ENCODE assay signal across 16 cellular contexts in the genomic region with DNA sequence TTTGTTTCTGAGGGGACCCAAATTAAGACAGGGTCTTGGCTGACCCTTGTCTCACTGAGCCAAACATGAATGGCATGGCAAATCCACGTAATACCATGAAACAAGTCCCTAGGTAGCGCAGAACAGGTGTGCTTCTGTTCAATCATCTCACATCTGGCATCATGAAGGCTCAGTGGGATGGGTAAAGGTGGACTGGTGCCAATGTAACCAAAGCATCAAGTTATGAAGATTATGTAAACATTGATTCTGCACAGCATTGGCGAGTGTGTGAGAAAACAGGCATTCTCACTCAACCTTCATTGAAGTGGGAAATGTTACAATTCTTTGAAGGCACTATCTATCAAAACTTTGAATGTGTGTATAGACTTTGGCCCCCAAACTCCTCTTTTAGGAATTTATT. TPM values are rescaled to one million over a fixed set of nuclear protein-coding genes. Genes with fewer than 3 reads are reported as not detected.
DNase-seq lines count a peak whose midpoint lies in the region; TF ChIP-seq lines count a peak whose summit lies in the region.
"Had no signal": no experiment of that assay in that cellular context is flagged by ENCODE, and none has a peak within 500 bp of the region (broad histone marks: within the 10 kb centered on the region; RNA-seq: fewer than 3 reads in every experiment).

No MANE protein-coding gene starts in this region.

- H3K9me3 Mint-ChIP-seq in MCF 10A (ENCODE audit: unreplicated experiment): no peaks in the 10 kb centered on the region
- H3K9me3 Mint-ChIP-seq: activated B cell treated with CpG ODN at 0.5 μM for 24 hours; activated T-cell treated with anti-CD3 and anti-CD28 coated beads, Interleukin-2, amount 50 U/mL, for 4 hours; stimulated activated naive B cell treated with anti-CD40 and anti-IgM and Interleukin-4, amounts not matched to agents 10 μg/mL and 1 μg/mL and 100 μg/mL, for 72 hours had no signal

- no peaks in the 10 kb centered on the region for H3K27me3 Mint-ChIP-seq in MCF 10A (ENCODE audit: insufficient read depth, unreplicated experiment)

- TF ChIP-seq CTCF in MCF 10A (IDR thresholded peaks at IDR 0.05; ENCODE audit: unreplicated experiment) (no peak), breast epithelium (IDR thresholded peaks at IDR 0.05) (no peak), fibroblast of lung (conservative IDR thresholded peaks at IDR 0.05 in 1 of 2, IDR thresholded peaks at IDR 0.05 in 1 of 2; ENCODE audit: low read depth in 1 of 2, low read length in 2 of 2) (no peak), GM13976 (IDR thresholded peaks at IDR 0.05; ENCODE audit: borderline replicate concordance, control extremely low read depth, extremely low read depth, insufficient read depth, missing control alignments) (no peak)

- no peaks in the 10 kb centered on the region for H3K4me1 ChIP-seq in breast epithelium
- H3K4me1 ChIP-seq in fibroblast of lung (ENCODE audit: control insufficient read depth, extremely low read depth, insufficient read depth, low read length): peaks cover 24% of the 10 kb centered on the region
- H3K4me1 ChIP-seq: HAP-1 had no signal

- H2AFZ ChIP-seq in fibroblast of lung (ENCODE audit: low read length): no peak overlapping the region

- DNase-seq in MCF 10A (ENCODE audit: unreplicated experiment) (peak; percentile 94), breast epithelium (ENCODE audit: low spot score in 2 of 2) (no peak), NCI-H748 treated with DMSO at 0.1 percent for 48 hours (lab: John Stamatoyannopoulos, UW) (peak; percentile 74), fibroblast of lung (ENCODE audit: low read depth in 2 of 2) (peak in 1 of 2 donors; percentile 20), ecto neural progenitor cell (ENCODE audit: low spot score) (no peak), NCI-H1436 (lab: John Stamatoyannopoulos, UW) (no peak), C1 segment of cervical spinal cord (lab: John Stamatoyannopoulos, UW) (no peak), GM13976 (ENCODE audit: low spot score) (no peak)
- DNase-seq: activated B cell treated with CpG ODN at 0.5 μM for 24 hours; activated T-cell treated with anti-CD3 and anti-CD28 coated beads, Interleukin-2, amount 50 U/mL, for 4 hours; NCI-H446 treated with DMSO at 0.1 percent for 48 hours; stimulated activated CD4-positive, alpha-beta T cell treated with anti-CD3 and anti-CD28 coated beads, Interleukin-2, amount 100 ng/mL, for 48 hours; stimulated activated naive B cell treated with anti-CD40 and anti-IgM and Interleukin-4, amounts not matched to agents 10 μg/mL and 1 μg/mL and 100 μg/mL, for 72 hours had no signal

- H3K79me2 ChIP-seq in fibroblast of lung (ENCODE audit: control insufficient read depth, insufficient read depth, low read length): no peaks in the 10 kb centered on the region

- H3K36me3 Mint-ChIP-seq in MCF 10A (ENCODE audit: insufficient read depth, unreplicated experiment): no peaks in the 10 kb centered on the region
- H3K36me3 Mint-ChIP-seq: stimulated activated naive B cell treated with anti-CD40 and anti-IgM and Interleukin-4, amounts not matched to agents 10 μg/mL and 1 μg/mL and 100 μg/mL, for 72 hours had no signal

- no TSS peak for BruUV-seq in MCF 10A (replicated peaks; lab: Mats Ljungman, UMichigan)

- H3K4me3 Mint-ChIP-seq in MCF 10A (ENCODE audit: unreplicated experiment): peak overlapping the region; percentile 47
- H3K4me3 Mint-ChIP-seq: activated B cell treated with CpG ODN at 0.5 μM for 24 hours; activated T-cell treated with anti-CD3 and anti-CD28 coated beads, Interleukin-2, amount 50 U/mL, for 4 hours; stimulated activated naive B cell treated with anti-CD40 and anti-IgM and Interleukin-4, amounts not matched to agents 10 μg/mL and 1 μg/mL and 100 μg/mL, for 72 hours had no signal

- in situ Hi-C loops in GM13976 (cut with MboI; ENCODE audit: low sequenced_read_pairs, unreplicated experiment): no loop called here

- H3K9me3 ChIP-seq in breast epithelium: no peaks in the 10 kb centered on the region
- H3K9me3 ChIP-seq in fibroblast of lung (ENCODE audit: control insufficient read depth, insufficient read depth, low read depth, low read length): no peaks in the 10 kb centered on the region
- H3K9me3 ChIP-seq: HAP-1 had no signal

- no peaks in the 10 kb centered on the region for H4K20me1 ChIP-seq in fibroblast of lung (ENCODE audit: control insufficient read depth, extremely low read depth, insufficient read depth, low read length)

- peaks cover 39% of the 10 kb centered on the region for H3K4me1 Mint-ChIP-seq in MCF 10A (ENCODE audit: insufficient read depth, unreplicated experiment)
- H3K4me1 Mint-ChIP-seq: activated B cell treated with CpG ODN at 0.5 μM for 24 hours had no signal

- H3K4me2 ChIP-seq in fibroblast of lung (ENCODE audit: extremely low read depth, insufficient read depth, low read length): no peak overlapping the region

- no peak for TF ChIP-seq POLR2A in breast epithelium (IDR thresholded peaks at IDR 0.05)

- no peak overlapping the region for H3K27ac ChIP-seq in breast epithelium
- peak overlapping the region; percentile 71 for H3K27ac ChIP-seq in fibroblast of lung (ENCODE audit: insufficient read depth, low read length)

- CTCF ChIA-PET in MCF 10A (lab: Yijun Ruan, JAX): no interaction called here

- POLR2A ChIA-PET in MCF 10A (lab: Yijun Ruan, JAX): interaction anchor here (0.6 to 1.2 kb wide), 4 partner anchors 9 to 96 kb away, joined by 3 to 4 read pairs (median 3); no protein-coding TSS in a partner anchor

- no peak overlapping the region for H3K4me3 ChIP-seq in breast epithelium
- H3K4me3 ChIP-seq in fibroblast of lung (replicated peaks in 1 of 4; ENCODE audit: control extremely low read depth in 1 of 4, insufficient read depth in 1 of 4, low read depth in 3 of 4, low read length in 4 of 4): no peak overlapping the region
- H3K4me3 ChIP-seq: HAP-1, K562, lung had no signal

- H3K27ac Mint-ChIP-seq in MCF 10A (ENCODE audit: low read depth, unreplicated experiment): peak overlapping the region; percentile 94
- H3K27ac Mint-ChIP-seq: activated B cell treated with CpG ODN at 0.5 μM for 24 hours; stimulated activated naive B cell treated with anti-CD40 and anti-IgM and Interleukin-4, amounts not matched to agents 10 μg/mL and 1 μg/mL and 100 μg/mL, for 72 hours had no signal

- no peak overlapping the region for H3K9ac ChIP-seq in fibroblast of lung (ENCODE audit: insufficient read depth, low read length)

- H3K36me3 ChIP-seq in breast epithelium (no peaks in the 10 kb centered on the region), fibroblast of lung (ENCODE audit: control insufficient read depth, insufficient read depth, low read length) (no peaks in the 10 kb centered on the region)
- H3K36me3 ChIP-seq: HAP-1 had no signal

- intact Hi-C loops in MCF 10A (cut with micrococcal nuclease) (no loop called here), breast epithelium (cut with DNase I; ENCODE audit: low total_unique reads) (no loop called here)

- H3K27me3 ChIP-seq in breast epithelium (no peaks in the 10 kb centered on the region), fibroblast of lung (ENCODE audit: control insufficient read depth, insufficient read depth, low read length) (no peaks in the 10 kb centered on the region)

RNA-seq across cellular contexts. Expression of gene PTGER2, which starts 41.9 kb away (rescaled TPM):
- total RNA-seq in MCF 10A (2022): 0.12 TPM in 2 replicates
- 1 to 10 TPM; 1.8 to 5.9 (median 4.9) TPM for total RNA-seq in breast epithelium
- total RNA-seq in fibroblast of lung: 30.0 and 38.8 TPM in 2 replicates
- 15.9 and 27.3 TPM in 2 replicates for polyA plus RNA-seq in fibroblast of lung
- 17.5 and 32.4 TPM in 2 replicates for polyA plus RNA-seq in fibroblast of lung (2012)
- 5.1 and 5.7 TPM in 2 replicates for polyA minus RNA-seq in fibroblast of lung (ENCODE audit: low replicate concordance)
- total RNA-seq: K562 had no signal
- polyA plus RNA-seq: K562 had no signal

Comparison
In these comparisons a context has a peak if more than half of its experiments do, and no peak if none do; other contexts are left out.
1. DNase-seq: peak in MCF 10A (single experiment) and NCI-H748 treated with DMSO at 0.1 percent for 48 hours (single experiment); none in breast epithelium (0 of 2), ecto neural progenitor cell (single experiment), NCI-H1436 (single experiment), C1 segment of cervical spinal cord (0 of 14) and GM13976 (single experiment).